ENCODE assay signal across 1 cellular context in genomic region chr20:50252715-50253500, GRCh38.
TF ChIP-seq lines count a peak whose summit lies in the region.

No MANE protein-coding gene starts in this region.

TF ChIP-seq in H1, 55 proteins besides CTCF, POLR2A, EP300 and RAD21 (continued from another document):
- TF ChIP-seq CTBP2 (IDR thresholded peaks at IDR 0.05; ENCODE audit: borderline replicate concordance, insufficient read depth, insufficient read length, low read length) (no peak), RXRA (IDR thresholded peaks at IDR 0.05; ENCODE audit: insufficient read depth, low read depth, low read length) (no peak), EGR1 (IDR thresholded peaks at IDR 0.05; ENCODE audit: borderline replicate concordance, low read depth, low read length) (no peak), PHF8 (conservative IDR thresholded peaks at IDR 0.05; ENCODE audit: low read depth, low read length) (no peak), SRF (IDR thresholded peaks at IDR 0.05; ENCODE audit: low read depth, low read length) (no peak), CEBPB (IDR thresholded peaks at IDR 0.05; ENCODE audit: low read depth, low read length) (no peak), CBX5 (IDR thresholded peaks at IDR 0.05; ENCODE audit: low read depth, low read length) (no peak), MAX (IDR thresholded peaks at IDR 0.05) (no peak)
